8 cellular contexts compared by ENCODE assay signal in genomic region chr17:18182190-18182977, GRCh38. TPM values are rescaled to one million over a fixed set of nuclear protein-coding genes. Genes with fewer than 3 reads are reported as not detected.
DNase-seq lines count a peak whose midpoint lies in the region; ATAC-seq and TF ChIP-seq lines count a peak whose summit lies in the region.

No MANE protein-coding gene starts in this region.

- peak in 1 of 2 donors; percentile 65 for DNase-seq in left lung
- peak; percentile 13 for DNase-seq in thoracic aorta (ENCODE audit: low spot score)
- DNase-seq in ACHN, result no peak
- DNase-seq in germinal center (ENCODE audit: low spot score), result no peak

- peak overlapping the region; percentile 95 for H3K9ac ChIP-seq in BLaER1
- peak overlapping the region; percentile 89 for H3K9ac ChIP-seq in HUES6 (ENCODE audit: low read length)

- peaks cover 36% of the 10 kb centered on the region for H4K20me1 ChIP-seq in BLaER1

- H3K4me3 ChIP-seq in BLaER1 (peak overlapping the region; percentile 86), HUES6 (ENCODE audit: low read depth, low read length) (peak overlapping the region; percentile 67), left lung (peak overlapping the region; percentile 51 to 94), thoracic aorta (peak overlapping the region; percentile 93)

- H3K9me3 ChIP-seq in BLaER1, result no peaks in the 10 kb centered on the region
- no peaks in the 10 kb centered on the region for H3K9me3 ChIP-seq in HUES6 (ENCODE audit: control insufficient read depth, insufficient read depth, low read depth, low read length)
- H3K9me3 ChIP-seq in left lung, result no peaks in the 10 kb centered on the region
- no peaks in the 10 kb centered on the region for H3K9me3 ChIP-seq in thoracic aorta

- H3K4me3 Mint-ChIP-seq in brain, result peak overlapping the region; percentile 83 to 96 (median 87)

- peak overlapping the region; percentile 86 for H3K4me2 ChIP-seq in BLaER1

- in situ Hi-C loops in ACHN (cut with HindIII; ENCODE audit: low pct_ligation_motif_present, low pct_unique_long_range_greater_than_20kb, low sequenced_read_pairs), result no loop called here

- peak overlapping the region; percentile 97 for H3K27ac ChIP-seq in BLaER1
- H3K27ac ChIP-seq in HUES6 (ENCODE audit: low read depth, low read length), result peak overlapping the region; percentile 90
- peak overlapping the region; percentile 99 to 100 for H3K27ac ChIP-seq in left lung
- peak overlapping the region; percentile 91 to 92 for H3K27ac ChIP-seq in thoracic aorta

- peaks cover 38% of the 10 kb centered on the region for H3K4me1 ChIP-seq in BLaER1
- peaks cover 28% of the 10 kb centered on the region for H3K4me1 ChIP-seq in HUES6 (ENCODE audit: control insufficient read depth, insufficient read depth, low read length)
- peaks cover 23 to 35% of the 10 kb centered on the region in 2 donors for H3K4me1 ChIP-seq in left lung
- H3K4me1 ChIP-seq in thoracic aorta (ENCODE audit: control insufficient read depth in 1 of 2, low read depth in 2 of 2), result peaks cover 20 to 35% of the 10 kb centered on the region in 2 donors

- H3K27me3 Mint-ChIP-seq in brain, result peaks cover 23% of the 10 kb centered on the region

- H3K4me1 Mint-ChIP-seq in brain, result peaks cover 81% of the 10 kb centered on the region

- TF ChIP-seq CTCF in brain (conservative IDR thresholded peaks at IDR 0.05) (no peak), left lung (IDR thresholded peaks at IDR 0.05) (no peak), thoracic aorta (IDR thresholded peaks at IDR 0.05) (no peak)

- H3K27ac Mint-ChIP-seq in brain, result peak overlapping the region; percentile 99 to 100 (median 100)

- peaks cover 9% of the 10 kb centered on the region for H3K36me3 ChIP-seq in BLaER1
- peaks cover 20% of the 10 kb centered on the region for H3K36me3 ChIP-seq in HUES6 (ENCODE audit: control insufficient read depth, insufficient read depth, low read length)
- H3K36me3 ChIP-seq in left lung, result peaks cover 0 to 5% of the 10 kb centered on the region in 2 donors
- peaks cover 2% of the 10 kb centered on the region for H3K36me3 ChIP-seq in thoracic aorta

- no peaks in the 10 kb centered on the region for H3K27me3 ChIP-seq in BLaER1
- no peaks in the 10 kb centered on the region for H3K27me3 ChIP-seq in HUES6 (ENCODE audit: control insufficient read depth, insufficient read depth, low read length)
- no peaks in the 10 kb centered on the region for H3K27me3 ChIP-seq in left lung
- no peaks in the 10 kb centered on the region for H3K27me3 ChIP-seq in thoracic aorta (replicated peaks; ENCODE audit: insufficient read depth)

- H3K9me3 Mint-ChIP-seq in brain, result peaks cover 0 to 4% (median 0%) of the 10 kb centered on the region in 5 experiments

- peaks cover 30% of the 10 kb centered on the region for H3K36me3 Mint-ChIP-seq in brain

- ATAC-seq in left lung (peak; percentile 5), thoracic aorta (ENCODE audit: insufficient number of reproducible peaks, low FRiP score, low read depth) (no peak), HG03108 (IDR thresholded peaks at IDR 0.05; ENCODE audit: unreplicated experiment) (no peak)

- intact Hi-C loops in left lung (cut with DNase I), result no loop called here

RNA-seq across cellular contexts. Expression of gene ALKBH5, which starts 1.2 kb away (rescaled TPM):
- 99.8 TPM for polyA plus RNA-seq in brain (ENCODE audit: insufficient read depth, low read depth, low replicate concordance)
- total RNA-seq in left lung (10 to 100 TPM; 87.6 to 99.6 TPM), thoracic aorta (100 to 1,000 TPM in 1 of 2 donors, 10 to 100 TPM in 1; 89.6 to 105 TPM)

RNA-seq across cellular contexts. Expression of gene LLGL1, which starts 43.1 kb away (rescaled TPM):
- polyA plus RNA-seq in brain (ENCODE audit: insufficient read depth, low read depth, low replicate concordance), result 71.6 TPM
- 10 to 100 TPM; 14.4 to 17.8 TPM for total RNA-seq in left lung
- total RNA-seq in thoracic aorta, result 10 to 100 TPM; 17.1 to 30.3 TPM
